Comparison of ENCODE assay signal across 8 cellular contexts in the genomic region with DNA sequence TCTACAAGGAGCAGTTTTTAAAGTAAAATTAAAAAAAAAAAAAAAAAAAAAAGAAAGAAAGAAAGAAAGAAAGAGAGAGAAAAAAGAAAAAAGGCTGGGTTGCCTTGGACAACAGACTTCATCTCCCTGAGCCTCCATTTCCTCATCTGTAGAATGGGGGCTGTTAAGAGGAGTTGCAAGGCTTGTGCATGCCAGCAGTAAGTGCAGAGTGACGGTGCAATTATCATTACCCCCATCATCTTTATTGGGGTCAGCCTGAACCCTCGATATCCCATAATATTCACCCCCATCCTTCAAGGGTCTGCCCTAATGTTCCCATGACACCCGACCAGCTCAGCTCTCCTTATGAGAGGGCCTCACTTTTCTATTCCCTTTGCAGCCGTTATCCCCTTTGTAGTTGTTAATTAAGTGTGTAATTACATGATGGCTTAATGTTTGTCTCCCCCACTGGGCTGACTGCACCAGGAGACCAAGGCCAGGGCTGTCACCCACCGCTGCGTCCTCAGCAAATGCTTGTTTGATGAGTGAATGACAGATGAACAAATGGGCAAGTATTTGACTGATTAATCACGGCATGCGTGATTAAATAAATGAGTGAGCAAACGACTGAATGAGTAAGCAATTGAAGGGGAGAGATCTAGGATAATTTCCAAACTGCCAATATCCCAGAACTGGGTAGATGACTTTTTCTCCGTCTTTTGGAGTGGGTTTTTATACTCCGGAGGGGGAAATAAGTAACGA. TPM values are rescaled to one million over a fixed set of nuclear protein-coding genes. Genes with fewer than 3 reads are reported as not detected.
A peak's percentile ranks its signal among the peaks of the same experiment; 100 is the strongest.
DNase-seq lines count a peak whose midpoint lies in the region; ATAC-seq and TF ChIP-seq lines count a peak whose summit lies in the region.

No MANE protein-coding gene starts in this region.

- H3K4me3 ChIP-seq in OCI-LY1 (ENCODE audit: low read depth, low read length, poor library complexity, severe bottlenecking) (peak overlapping the region; percentile 68), choroid plexus epithelial cell (ENCODE audit: low read depth, low read length) (peak overlapping the region; percentile 56)

- H3K27me3 Mint-ChIP-seq in activated naive CD4-positive, alpha-beta T cell treated with anti-CD3 and anti-CD28 coated beads for 36 hours (ENCODE audit: low read depth) = peaks cover 5% of the 10 kb centered on the region
- peaks cover 26 to 29% (median 26%) of the 10 kb centered on the region in 3 donors for H3K27me3 Mint-ChIP-seq in naive B cell

- H3K4me1 ChIP-seq in OCI-LY1 (ENCODE audit: insufficient read depth, low read length, severe bottlenecking) = peaks cover 18% of the 10 kb centered on the region

- H3K9me3 Mint-ChIP-seq in activated naive CD4-positive, alpha-beta T cell treated with anti-CD3 and anti-CD28 coated beads for 36 hours = no peaks in the 10 kb centered on the region
- H3K9me3 Mint-ChIP-seq in naive B cell = peaks cover 0 to 8% (median 0%) of the 10 kb centered on the region in 7 donors

- H3K4me3 Mint-ChIP-seq in activated naive CD4-positive, alpha-beta T cell treated with anti-CD3 and anti-CD28 coated beads for 36 hours = peak overlapping the region; percentile 54
- H3K4me3 Mint-ChIP-seq in naive B cell = peak overlapping the region; percentile 56 to 99 (median 94)

- ATAC-seq in naive B cell (ENCODE audit: low read depth in 2 of 2) = no peak

- H3K9ac ChIP-seq in OCI-LY1 (ENCODE audit: low read length) = peak overlapping the region; percentile 84

- no peak for TF ChIP-seq CTCF in OCI-LY1 (IDR thresholded peaks at IDR 0.05; ENCODE audit: low read length)
- no peak for TF ChIP-seq CTCF in choroid plexus epithelial cell (conservative IDR thresholded peaks at IDR 0.05; ENCODE audit: low read depth, low read length)

- no peaks in the 10 kb centered on the region for H3K79me2 ChIP-seq in OCI-LY1 (ENCODE audit: insufficient read depth, low read length)

- H4K20me1 ChIP-seq in OCI-LY1 (ENCODE audit: insufficient read depth, low read length) = no peaks in the 10 kb centered on the region

- H3K27ac ChIP-seq in OCI-LY1 (ENCODE audit: low read depth, low read length, poor library complexity, severe bottlenecking) = peak overlapping the region; percentile 92

- H3K4me1 Mint-ChIP-seq in activated naive CD4-positive, alpha-beta T cell treated with anti-CD3 and anti-CD28 coated beads for 36 hours (ENCODE audit: low read depth) = peaks cover 23% of the 10 kb centered on the region
- peaks cover 39 to 50% (median 49%) of the 10 kb centered on the region in 3 donors for H3K4me1 Mint-ChIP-seq in naive B cell

- H3K36me3 ChIP-seq in OCI-LY1 (ENCODE audit: insufficient read depth, low read length) = no peaks in the 10 kb centered on the region

- CTCF ChIA-PET in activated naive CD4-positive, alpha-beta T cell treated with anti-CD3 and anti-CD28 coated beads for 36 hours (lab: Charles Lee) = interaction anchor here (0.7 to 18.6 kb wide), 16 partner anchors 10 to 215 kb away, joined by 3 to 351 read pairs (median 4); partner anchors contain the start of genes FOSB, PPP1R13L and QPCTL

- H3K27me3 ChIP-seq in OCI-LY1 (ENCODE audit: insufficient read depth, low read length) = peaks cover 4% of the 10 kb centered on the region; the same call in 1 of the 2 replicates

- intact Hi-C loops in activated naive CD4-positive, alpha-beta T cell treated with anti-CD3 and anti-CD28 coated beads for 36 hours (cut with micrococcal nuclease) = loop anchor here (1.0 to 5.0 kb wide), 7 partner anchors 9 to 226 kb away; partner anchors contain the start of genes MARK4 and VASP

- no peaks in the 10 kb centered on the region for H3F3A ChIP-seq in OCI-LY1 (ENCODE audit: insufficient read depth, low read length)

- no peak overlapping the region for H2AFZ ChIP-seq in OCI-LY1 (ENCODE audit: low read length)

- H3K9me3 ChIP-seq in OCI-LY1 (ENCODE audit: low read length) = no peaks in the 10 kb centered on the region

- H3K9me2 ChIP-seq in OCI-LY1 (ENCODE audit: low read depth, low read length) = no peaks in the 10 kb centered on the region

- peak overlapping the region; percentile 95 for H3K27ac Mint-ChIP-seq in activated naive CD4-positive, alpha-beta T cell treated with anti-CD3 and anti-CD28 coated beads for 36 hours
- H3K27ac Mint-ChIP-seq in naive B cell = peak overlapping the region; percentile 94 to 100 (median 99)

- H3K36me3 Mint-ChIP-seq in activated naive CD4-positive, alpha-beta T cell treated with anti-CD3 and anti-CD28 coated beads for 36 hours (ENCODE audit: low read depth) = peaks cover under 1% of the 10 kb centered on the region
- peaks cover 0 to 9% of the 10 kb centered on the region in 2 donors for H3K36me3 Mint-ChIP-seq in naive B cell

- peak overlapping the region; percentile 92 for H3K4me2 ChIP-seq in OCI-LY1 (ENCODE audit: low read length)

- DNase-seq in activated naive CD4-positive, alpha-beta T cell treated with anti-CD3 and anti-CD28 coated beads for 36 hours = peak; percentile 56
- no peak for DNase-seq in activated naive CD4-positive, alpha-beta T cell treated with anti-CD3 and anti-CD28 coated beads, Interleukin-2, amount 50 U/mL, for 16 hours
- DNase-seq in choroid plexus epithelial cell (ENCODE audit: low read depth) (no peak), naive B cell (no peak), NAMALWA (ENCODE audit: low spot score) (no peak), mesenteric fat pad (ENCODE audit: low spot score) (no peak), DMS114 treated with DMSO at 0.1 percent for 48 hours (lab: John Stamatoyannopoulos, UW; ENCODE audit: unreplicated experiment) (no peak)

RNA-seq across cellular contexts. Expression of gene FOSB, which starts 10.1 kb away (rescaled TPM):
- 1 to 10 TPM; 8.0 to 8.7 TPM for total RNA-seq in activated naive CD4-positive, alpha-beta T cell treated with anti-CD3 and anti-CD28 coated beads for 36 hours
- polyA plus RNA-seq in naive B cell (ENCODE audit: low read depth in 6 of 6) = 100 to 1,000 TPM in 1 of 6 donors, 10 to 100 TPM in 5; 26.6 to 110 (median 82.1) TPM
- total RNA-seq in mesenteric fat pad = 907 TPM

RNA-seq across cellular contexts. Expression of gene RTN2, which starts 19.0 kb away (rescaled TPM):
- total RNA-seq in activated naive CD4-positive, alpha-beta T cell treated with anti-CD3 and anti-CD28 coated beads for 36 hours = under 1 TPM; 0.69 to 0.84 TPM
- polyA plus RNA-seq in naive B cell (ENCODE audit: low read depth in 6 of 6) = under 1 TPM in 3 of 6 donors, not detected in 3; 0.28 to 0.58 (median 0.47) TPM
- 8.3 TPM for total RNA-seq in mesenteric fat pad

RNA-seq across cellular contexts. Expression of gene PPM1N, which starts 20.4 kb away (rescaled TPM):
- 1 to 10 TPM; 2.3 to 2.5 TPM for total RNA-seq in activated naive CD4-positive, alpha-beta T cell treated with anti-CD3 and anti-CD28 coated beads for 36 hours
- polyA plus RNA-seq in naive B cell (ENCODE audit: low read depth in 6 of 6) = 1 to 10 TPM; 1.6 to 3.4 (median 2.4) TPM
- 1.1 TPM for total RNA-seq in mesenteric fat pad

RNA-seq across cellular contexts. Expression of gene VASP, which starts 29.4 kb away (rescaled TPM):
- total RNA-seq in activated naive CD4-positive, alpha-beta T cell treated with anti-CD3 and anti-CD28 coated beads for 36 hours = 10 to 100 TPM; 94.5 to 99.6 TPM
- 10 to 100 TPM; 51.5 to 87.2 (median 64.3) TPM for polyA plus RNA-seq in naive B cell (ENCODE audit: low read depth in 6 of 6)
- 104 TPM for total RNA-seq in mesenteric fat pad

RNA-seq across cellular contexts. Expression of gene ERCC1, which starts 54.2 kb away (rescaled TPM):
- total RNA-seq in activated naive CD4-positive, alpha-beta T cell treated with anti-CD3 and anti-CD28 coated beads for 36 hours = 10 to 100 TPM; 28.9 to 30.7 TPM
- 10 to 100 TPM; 40.0 to 91.4 (median 46.2) TPM for polyA plus RNA-seq in naive B cell (ENCODE audit: low read depth in 6 of 6)
- 82.3 TPM for total RNA-seq in mesenteric fat pad

Comparison
In these comparisons a context has a peak if more than half of its experiments do, and no peak if none do; other contexts are left out.
1. RNA of gene FOSB, which starts 10.1 kb away (total RNA-seq): 907 TPM in mesenteric fat pad (single experiment); 8.0 to 8.7 TPM in activated naive CD4-positive, alpha-beta T cell treated with anti-CD3 and anti-CD28 coated beads for 36 hours; every median in the first group is over 10 times any median in the second.